Comparison of ENCODE assay signal across 24 cellular contexts in the genomic region with DNA sequence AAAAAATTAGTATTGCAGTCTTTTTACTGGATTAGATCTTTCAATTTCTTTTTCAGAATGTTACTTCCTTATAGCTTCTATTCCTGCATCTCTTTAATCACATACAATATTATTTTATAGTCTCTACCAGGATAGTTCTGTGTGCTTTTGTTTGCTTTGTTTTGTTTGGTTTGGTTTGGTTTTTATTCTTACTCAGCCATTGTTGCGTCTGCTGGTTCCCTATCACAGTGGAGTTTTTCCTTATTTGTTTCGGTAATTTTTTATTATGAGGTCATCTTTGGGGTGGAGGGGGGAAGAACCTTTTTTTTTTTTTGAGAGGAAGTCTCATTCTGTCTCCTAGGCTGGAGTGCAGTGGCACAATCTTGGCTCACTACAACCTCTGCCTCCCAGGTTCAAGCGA. TPM values are rescaled to one million over a fixed set of nuclear protein-coding genes. Genes with fewer than 3 reads are reported as not detected.
DNase-seq lines count a peak whose midpoint lies in the region; ATAC-seq and TF ChIP-seq lines count a peak whose summit lies in the region.
"Had no signal": no experiment of that assay in that cellular context is flagged by ENCODE, and none has a peak within 500 bp of the region (broad histone marks: within the 10 kb centered on the region; RNA-seq: fewer than 3 reads in every experiment).

No MANE protein-coding gene starts in this region.

- peak; percentile 94 for ATAC-seq in left colon
- ATAC-seq: CD8-positive, alpha-beta T cell had no signal

- H3K27me3 ChIP-seq in stomach: no peaks in the 10 kb centered on the region
- no peaks in the 10 kb centered on the region for H3K27me3 ChIP-seq in SJCRH30
- H3K27me3 ChIP-seq: BLaER1 treated with 17β-estradiol and CSF1 and Interleukin-3, amounts not matched to agents 10 nM and 100 nM had no signal

- TF ChIP-seq CTCF in stomach (IDR thresholded peaks at IDR 0.05): no peak

- H3K4me3 ChIP-seq in stomach (no peak overlapping the region), SJCRH30 (no peak overlapping the region)
- H3K4me3 ChIP-seq: BLaER1 treated with 17β-estradiol and CSF1 and Interleukin-3, amounts not matched to agents 10 nM and 100 nM had no signal

- no peak for TF ChIP-seq POLR2A in stomach (IDR thresholded peaks at IDR 0.05)

- H3K27me3 Mint-ChIP-seq in activated T-helper 2 cell treated with anti-CD3 and anti-CD28 coated beads, Interferon-gamma antibody, Interleukin-2, Interleukin-4, amounts not matched to agents 10 μg/mL and 5 μg/mL and 100 μg/mL, durations not matched to agents 14 hours and 24 hours and 36 hours (ENCODE audit: low read depth): no peaks in the 10 kb centered on the region

- WGBS in stomach, 5 donors: 40 to 55% (median 50%) methylated on average over 3 of the region's 3 CpGs

- H3K4me1 ChIP-seq in stomach (peaks cover 3 to 7% (median 4%) of the 10 kb centered on the region in 4 donors), SJCRH30 (no peaks in the 10 kb centered on the region)

- H3K9me3 ChIP-seq in stomach: no peaks in the 10 kb centered on the region
- H3K9me3 ChIP-seq in SJCRH30 (replicated peaks): no peaks in the 10 kb centered on the region
- H3K9me3 ChIP-seq: BLaER1 treated with 17β-estradiol and CSF1 and Interleukin-3, amounts not matched to agents 10 nM and 100 nM; SK-N-SH had no signal

- DNase-seq in HT-29 (ENCODE audit: low spot score): peak; percentile 61
- DNase-seq in NCI-H2029 treated with DMSO at 0.1 percent for 48 hours (lab: John Stamatoyannopoulos, UW): peak; percentile 26
- DNase-seq in left colon: no peak
- DNase-seq in stomach: no peak
- DNase-seq in H4 (ENCODE audit: low spot score): no peak
- no peak for DNase-seq in activated T-helper 2 cell treated with anti-CD3 and anti-CD28 coated beads, Interferon-gamma antibody, Interleukin-2, Interleukin-4, amounts not matched to agents 10 μg/mL and 5 μg/mL and 100 μg/mL, durations not matched to agents 14 hours and 24 hours and 36 hours (ENCODE audit: low spot score)
- DNase-seq in SJCRH30: no peak
- DNase-seq: ACHN; Calu3; CD8-positive, alpha-beta T cell; DMS79; Kasumi-1; MM.1S; NCI-H1092; NCI-H1436; NCI-H1930; NCI-H2171; NCI-H345; NCI-H524 treated with DMSO at 0.1 percent for 48 hours; NCI-H82; Right ventricle myocardium superior; SK-N-SH had no signal

- H3K36me3 ChIP-seq in stomach (no peaks in the 10 kb centered on the region), SJCRH30 (no peaks in the 10 kb centered on the region)
- H3K36me3 ChIP-seq: BLaER1 treated with 17β-estradiol and CSF1 and Interleukin-3, amounts not matched to agents 10 nM and 100 nM had no signal

- H3K4me3 Mint-ChIP-seq in activated T-helper 2 cell treated with anti-CD3 and anti-CD28 coated beads, Interferon-gamma antibody, Interleukin-2, Interleukin-4, amounts not matched to agents 10 μg/mL and 5 μg/mL and 100 μg/mL, durations not matched to agents 14 hours and 24 hours and 36 hours (ENCODE audit: low read depth): no peak overlapping the region
- H3K4me3 Mint-ChIP-seq: CD8-positive, alpha-beta T cell had no signal

- H3K36me3 Mint-ChIP-seq in activated T-helper 2 cell treated with anti-CD3 and anti-CD28 coated beads, Interferon-gamma antibody, Interleukin-2, Interleukin-4, amounts not matched to agents 10 μg/mL and 5 μg/mL and 100 μg/mL, durations not matched to agents 14 hours and 24 hours and 36 hours (ENCODE audit: low read depth): no peaks in the 10 kb centered on the region
- H3K36me3 Mint-ChIP-seq: CD8-positive, alpha-beta T cell had no signal

- H3K4me1 Mint-ChIP-seq in activated T-helper 2 cell treated with anti-CD3 and anti-CD28 coated beads, Interferon-gamma antibody, Interleukin-2, Interleukin-4, amounts not matched to agents 10 μg/mL and 5 μg/mL and 100 μg/mL, durations not matched to agents 14 hours and 24 hours and 36 hours (ENCODE audit: low read depth): no peaks in the 10 kb centered on the region

- no peak overlapping the region for H3K27ac Mint-ChIP-seq in activated T-helper 2 cell treated with anti-CD3 and anti-CD28 coated beads, Interferon-gamma antibody, Interleukin-2, Interleukin-4, amounts not matched to agents 10 μg/mL and 5 μg/mL and 100 μg/mL, durations not matched to agents 14 hours and 24 hours and 36 hours
- H3K27ac Mint-ChIP-seq: CD8-positive, alpha-beta T cell had no signal

- no peak for TF ChIP-seq EP300 in stomach (IDR thresholded peaks at IDR 0.05)

- H3K9me3 Mint-ChIP-seq in activated T-helper 2 cell treated with anti-CD3 and anti-CD28 coated beads, Interferon-gamma antibody, Interleukin-2, Interleukin-4, amounts not matched to agents 10 μg/mL and 5 μg/mL and 100 μg/mL, durations not matched to agents 14 hours and 24 hours and 36 hours: no peaks in the 10 kb centered on the region
- H3K9me3 Mint-ChIP-seq: CD8-positive, alpha-beta T cell had no signal

- intact Hi-C loops in left colon (cut with DNase I, micrococcal nuclease): no loop called here
- intact Hi-C loops in stomach (cut with DNase I; ENCODE audit: low total_unique reads): no loop called here
- intact Hi-C loops in activated T-helper 2 cell treated with anti-CD3 and anti-CD28 coated beads, Interferon-gamma antibody, Interleukin-2, Interleukin-4, amounts not matched to agents 10 μg/mL and 5 μg/mL and 100 μg/mL, durations not matched to agents 14 hours and 24 hours and 36 hours (cut with micrococcal nuclease): no loop called here

- H3K27ac ChIP-seq in stomach (peak overlapping the region; percentile 70 to 89 (median 81)), SJCRH30 (no peak overlapping the region)
- H3K27ac ChIP-seq: BLaER1 treated with 17β-estradiol and CSF1 and Interleukin-3, amounts not matched to agents 10 nM and 100 nM had no signal

RNA-seq across cellular contexts. Expression of a gene that starts 9.0 kb away (rescaled TPM):
- total RNA-seq in HT-29 (2014; rRNA removed; shearing (Covaris generic)): 46.2 and 48.0 TPM in 2 replicates
- total RNA-seq in left colon: 10 to 100 TPM; 67.2 to 70.9 TPM
- 10 to 100 TPM; 20.6 to 78.2 (median 62.9) TPM for total RNA-seq in stomach
- polyA plus RNA-seq in stomach: 10 to 100 TPM; 26.1 to 46.9 (median 28.1) TPM
- total RNA-seq in H4 (2014; rRNA removed; shearing (Covaris generic)): 22.5 and 23.8 TPM in 2 replicates
- total RNA-seq in activated T-helper 2 cell treated with anti-CD3 and anti-CD28 coated beads, Interferon-gamma antibody, Interleukin-2, Interleukin-4, amounts not matched to agents 10 μg/mL and 5 μg/mL and 100 μg/mL, durations not matched to agents 14 hours and 24 hours and 36 hours: 1.9 TPM in 2 replicates
- total RNA-seq in SJCRH30 (2014; rRNA removed; shearing (Covaris generic)): 20.8 and 21.7 TPM in 2 replicates
- total RNA-seq: OCI-LY7 had no signal

Comparison
In these comparisons a context has a peak if more than half of its experiments do, and no peak if none do; other contexts are left out.
1. DNase-seq: peak in HT-29 (single experiment) and NCI-H2029 treated with DMSO at 0.1 percent for 48 hours (single experiment); none in left colon (0 of 2), stomach (single experiment), H4 (single experiment), activated T-helper 2 cell treated with anti-CD3 and anti-CD28 coated beads, Interferon-gamma antibody, Interleukin-2, Interleukin-4, amounts not matched to agents 10 μg/mL and 5 μg/mL and 100 μg/mL, durations not matched to agents 14 hours and 24 hours and 36 hours (single experiment) and SJCRH30 (0 of 2).